6 cellular contexts compared by ENCODE assay signal in genomic region chr16:4375717-4376116, GRCh38. TPM values are rescaled to one million over a fixed set of nuclear protein-coding genes. Genes with fewer than 3 reads are reported as not detected.
DNase-seq lines count a peak whose midpoint lies in the region; ATAC-seq and TF ChIP-seq lines count a peak whose summit lies in the region.

No MANE protein-coding gene starts in this region.

- no peak for ATAC-seq in activated naive CD4-positive, alpha-beta T cell treated with anti-CD3 and anti-CD28 coated beads, Interleukin-2, amount 50 U/mL, for 72 hours
- no peak for ATAC-seq in activated CD4-positive, alpha-beta T cell treated with anti-CD3 and anti-CD28 coated beads for 36 hours

- intact Hi-C loops in sigmoid colon (cut with DNase I), result no loop called here
- intact Hi-C loops in activated CD4-positive, alpha-beta T cell treated with anti-CD3 and anti-CD28 coated beads for 36 hours (cut with DNase I, micrococcal nuclease), result no loop called here

- peak overlapping the region; percentile 50 for H3K27ac ChIP-seq in duodenal mucosa (ENCODE audit: low read depth, low read length)
- peak overlapping the region; percentile 82 to 97 (median 90) for H3K27ac ChIP-seq in sigmoid colon

- peak overlapping the region; percentile 98 for H3K27ac Mint-ChIP-seq in HFFc6
- no peak overlapping the region for H3K27ac Mint-ChIP-seq in activated naive CD4-positive, alpha-beta T cell treated with anti-CD3 and anti-CD28 coated beads, Interleukin-2, amount 50 U/mL, for 72 hours
- H3K27ac Mint-ChIP-seq in activated CD4-positive, alpha-beta T cell treated with anti-CD3 and anti-CD28 coated beads for 36 hours, result no peak overlapping the region

- H3K27me3 Mint-ChIP-seq in HFFc6 (ENCODE audit: insufficient read depth), result peaks cover 9% of the 10 kb centered on the region
- H3K27me3 Mint-ChIP-seq in activated CD4-positive, alpha-beta T cell treated with anti-CD3 and anti-CD28 coated beads for 36 hours, result no peaks in the 10 kb centered on the region

- TF ChIP-seq EP300 in sigmoid colon (IDR thresholded peaks at IDR 0.05), result no peak

- no peak for TF ChIP-seq CTCF in HFFc6 (IDR thresholded peaks at IDR 0.05)
- TF ChIP-seq CTCF in sigmoid colon (IDR thresholded peaks at IDR 0.05), result no peak

- 76 to 85% methylated on average over 15 of the region's 15 CpGs for WGBS in sigmoid colon, 2 donors

- H3K4me1 Mint-ChIP-seq in HFFc6 (ENCODE audit: low read depth), result peaks cover 56% of the 10 kb centered on the region
- H3K4me1 Mint-ChIP-seq in activated CD4-positive, alpha-beta T cell treated with anti-CD3 and anti-CD28 coated beads for 36 hours, result peaks cover 15% of the 10 kb centered on the region

- H3K36me3 ChIP-seq in duodenal mucosa (ENCODE audit: control insufficient read depth in 1 of 2, insufficient read depth in 2 of 2, low read length in 2 of 2) (peaks cover 3 to 5% of the 10 kb centered on the region in 2 donors), sigmoid colon (peaks cover 0 to 3% (median 0%) of the 10 kb centered on the region in 4 donors)

- no peak overlapping the region for H3K9ac ChIP-seq in duodenal mucosa (ENCODE audit: low read depth in 1 of 2, low read length in 2 of 2)

- CTCF ChIA-PET in activated CD4-positive, alpha-beta T cell treated with anti-CD3 and anti-CD28 coated beads for 36 hours (lab: Charles Lee), result interaction anchor here (0.9 to 1.9 kb wide), 2 partner anchors 24 to 27 kb away, joined by 4 to 5 read pairs; partner anchors contain the start of gene PAM16

- no peak for TF ChIP-seq POLR2A in sigmoid colon (IDR thresholded peaks at IDR 0.05)

- DNase-seq in HFFc6 (peak; percentile 68), sigmoid colon (no peak)
- DNase-seq in activated naive CD4-positive, alpha-beta T cell treated with anti-CD3 and anti-CD28 coated beads, Interleukin-2, amount 50 U/mL, for 72 hours (ENCODE audit: low spot score in 2 of 2), result no peak
- no peak for DNase-seq in activated naive CD4-positive, alpha-beta T cell treated with anti-CD3 and anti-CD28 coated beads, Interleukin-2, amount 50 U/mL, for 16 hours
- no peak for DNase-seq in activated CD4-positive, alpha-beta T cell treated with anti-CD3 and anti-CD28 coated beads for 36 hours

- POLR2A ChIA-PET in activated CD4-positive, alpha-beta T cell treated with anti-CD3 and anti-CD28 coated beads for 36 hours (lab: Charles Lee), result no interaction called here

- no peak overlapping the region for H3K4me3 ChIP-seq in duodenal mucosa (ENCODE audit: low read depth in 1 of 2, low read length in 2 of 2)
- H3K4me3 ChIP-seq in sigmoid colon, result peak overlapping the region in 2 of 4 donors; percentile 12 to 18

- no peaks in the 10 kb centered on the region; the same call in 1 of the 2 replicates for H3K36me3 Mint-ChIP-seq in HFFc6 (ENCODE audit: low read depth)
- no peaks in the 10 kb centered on the region for H3K36me3 Mint-ChIP-seq in activated naive CD4-positive, alpha-beta T cell treated with anti-CD3 and anti-CD28 coated beads, Interleukin-2, amount 50 U/mL, for 72 hours
- no peaks in the 10 kb centered on the region for H3K36me3 Mint-ChIP-seq in activated CD4-positive, alpha-beta T cell treated with anti-CD3 and anti-CD28 coated beads for 36 hours (ENCODE audit: low read depth)

- H3K4me1 ChIP-seq in duodenal mucosa (ENCODE audit: control insufficient read depth in 1 of 2, insufficient read depth in 2 of 2, low read length in 2 of 2) (peaks cover 11% of the 10 kb centered on the region in 2 donors), sigmoid colon (peaks cover 0 to 93% (median 82%) of the 10 kb centered on the region in 4 donors)

- no peaks in the 10 kb centered on the region for H3K9me3 ChIP-seq in duodenal mucosa (ENCODE audit: control insufficient read depth in 1 of 2, low read length in 2 of 2)
- no peaks in the 10 kb centered on the region for H3K9me3 ChIP-seq in sigmoid colon

- H3K9me3 Mint-ChIP-seq in HFFc6, result no peaks in the 10 kb centered on the region
- H3K9me3 Mint-ChIP-seq in activated naive CD4-positive, alpha-beta T cell treated with anti-CD3 and anti-CD28 coated beads, Interleukin-2, amount 50 U/mL, for 72 hours, result no peaks in the 10 kb centered on the region
- H3K9me3 Mint-ChIP-seq in activated CD4-positive, alpha-beta T cell treated with anti-CD3 and anti-CD28 coated beads for 36 hours (ENCODE audit: low read depth), result no peaks in the 10 kb centered on the region

- no peaks in the 10 kb centered on the region for H3K27me3 ChIP-seq in duodenal mucosa (ENCODE audit: control insufficient read depth in 1 of 2, insufficient read depth in 2 of 2, low read length in 2 of 2)
- no peaks in the 10 kb centered on the region for H3K27me3 ChIP-seq in sigmoid colon

- peak overlapping the region; percentile 83 for H3K4me3 Mint-ChIP-seq in HFFc6
- no peak overlapping the region for H3K4me3 Mint-ChIP-seq in activated CD4-positive, alpha-beta T cell treated with anti-CD3 and anti-CD28 coated beads for 36 hours

RNA-seq across cellular contexts. Expression of gene VASN, which starts 4.1 kb away (rescaled TPM):
- 100 to 1,000 TPM in 4 of 6 experiments, 10 to 100 TPM in 2; 92.0 to 131 (median 103) TPM for total RNA-seq in HFFc6 (2021; fragmentation: NEBNext Ultra II Directional; extraction: Animal tissue kit (Norgen Biotek cat#: 25700))
- total RNA-seq in sigmoid colon, result 10 to 100 TPM in 1 of 4 donors, 1 to 10 TPM in 3; 7.1 to 10.2 (median 8.3) TPM
- 1 to 10 TPM in 2 of 3 donors, under 1 TPM in 1; 0.46 to 4.2 (median 2.4) TPM for polyA plus RNA-seq in sigmoid colon
- not detected for total RNA-seq in activated naive CD4-positive, alpha-beta T cell treated with anti-CD3 and anti-CD28 coated beads, Interleukin-2, amount 50 U/mL, for 72 hours
- not detected for total RNA-seq in activated CD4-positive, alpha-beta T cell treated with anti-CD3 and anti-CD28 coated beads for 36 hours

RNA-seq across cellular contexts. Expression of gene PAM16, which starts 24.6 kb away (rescaled TPM):
- 10 to 100 TPM; 44.9 to 50.8 (median 46.1) TPM for total RNA-seq in HFFc6 (2021; fragmentation: NEBNext Ultra II Directional; extraction: Animal tissue kit (Norgen Biotek cat#: 25700))
- total RNA-seq in sigmoid colon, result 10 to 100 TPM; 36.7 to 52.7 (median 43.6) TPM
- polyA plus RNA-seq in sigmoid colon, result 10 to 100 TPM; 36.0 to 57.0 (median 49.0) TPM
- total RNA-seq in activated naive CD4-positive, alpha-beta T cell treated with anti-CD3 and anti-CD28 coated beads, Interleukin-2, amount 50 U/mL, for 72 hours, result 10 to 100 TPM; 53.7 to 63.1 TPM
- total RNA-seq in activated CD4-positive, alpha-beta T cell treated with anti-CD3 and anti-CD28 coated beads for 36 hours, result 10 to 100 TPM; 62.8 to 67.8 TPM

RNA-seq across cellular contexts. Expression of gene CORO7, which starts 40.7 kb away (rescaled TPM):
- total RNA-seq in HFFc6 (2021; fragmentation: NEBNext Ultra II Directional; extraction: Animal tissue kit (Norgen Biotek cat#: 25700)), result 10 to 100 TPM; 12.1 to 20.9 (median 17.2) TPM
- total RNA-seq in sigmoid colon, result 10 to 100 TPM; 10.0 to 34.6 (median 19.1) TPM
- polyA plus RNA-seq in sigmoid colon, result 10 to 100 TPM; 10.8 to 43.4 (median 12.5) TPM
- 10 to 100 TPM; 52.5 to 65.9 TPM for total RNA-seq in activated naive CD4-positive, alpha-beta T cell treated with anti-CD3 and anti-CD28 coated beads, Interleukin-2, amount 50 U/mL, for 72 hours
- total RNA-seq in activated CD4-positive, alpha-beta T cell treated with anti-CD3 and anti-CD28 coated beads for 36 hours, result 10 to 100 TPM; 65.0 to 67.1 TPM

RNA-seq across cellular contexts. Expression of gene DNAJA3, which starts 50.0 kb away (rescaled TPM):
- total RNA-seq in HFFc6 (2021; fragmentation: NEBNext Ultra II Directional; extraction: Animal tissue kit (Norgen Biotek cat#: 25700)), result 10 to 100 TPM; 40.8 to 54.4 (median 45.1) TPM
- total RNA-seq in sigmoid colon, result 10 to 100 TPM; 41.3 to 47.4 (median 44.4) TPM
- polyA plus RNA-seq in sigmoid colon, result 10 to 100 TPM; 28.2 to 53.3 (median 35.6) TPM
- 10 to 100 TPM; 66.2 to 79.2 TPM for total RNA-seq in activated naive CD4-positive, alpha-beta T cell treated with anti-CD3 and anti-CD28 coated beads, Interleukin-2, amount 50 U/mL, for 72 hours
- 100 to 1,000 TPM in 1 of 2 experiments, 10 to 100 TPM in 1; 93.9 to 102 TPM for total RNA-seq in activated CD4-positive, alpha-beta T cell treated with anti-CD3 and anti-CD28 coated beads for 36 hours

RNA-seq across cellular contexts. Expression of gene GLIS2, which starts 59.9 kb away (rescaled TPM):
- total RNA-seq in HFFc6 (2021; fragmentation: NEBNext Ultra II Directional; extraction: Animal tissue kit (Norgen Biotek cat#: 25700)), result 10 to 100 TPM; 21.9 to 26.0 (median 23.5) TPM
- 10 to 100 TPM in 1 of 4 donors, 1 to 10 TPM in 3; 5.4 to 11.9 (median 5.7) TPM for total RNA-seq in sigmoid colon
- polyA plus RNA-seq in sigmoid colon, result 1 to 10 TPM in 2 of 3 donors, under 1 TPM in 1; 0.69 to 4.0 (median 1.8) TPM
- total RNA-seq in activated naive CD4-positive, alpha-beta T cell treated with anti-CD3 and anti-CD28 coated beads, Interleukin-2, amount 50 U/mL, for 72 hours, result under 1 TPM; 0.16 to 0.80 TPM
- under 1 TPM; 0.27 to 0.30 TPM for total RNA-seq in activated CD4-positive, alpha-beta T cell treated with anti-CD3 and anti-CD28 coated beads for 36 hours

Comparison
In these comparisons a context has a peak if more than half of its experiments do, and no peak if none do; other contexts are left out.
1. RNA of gene VASN, which starts 4.1 kb away (total RNA-seq): 92.0 to 131 TPM in HFFc6; 7.1 to 10.2 TPM in sigmoid colon, not detected in activated naive CD4-positive, alpha-beta T cell treated with anti-CD3 and anti-CD28 coated beads, Interleukin-2, amount 50 U/mL, for 72 hours and not detected in activated CD4-positive, alpha-beta T cell treated with anti-CD3 and anti-CD28 coated beads for 36 hours; every median in the first group is over 4 times any median in the second.